Comparison of ENCODE assay signal across 25 cellular contexts in genomic region chr10:112615269-112615668, GRCh38.
"Had no signal": no experiment of that assay in that cellular context is flagged by ENCODE, and none has a peak within 500 bp of the region (broad histone marks: within the 10 kb centered on the region; RNA-seq: fewer than 3 reads in every experiment).

No MANE protein-coding gene starts in this region.

- DNase-seq: dorsolateral prefrontal cortex; effector CD4-positive, alpha-beta T cell; foreskin fibroblast; gastrocnemius medialis; head of caudate nucleus; kidney; mesenchymal stem cell; mucosa of descending colon; naive B cell; right lobe of liver; small intestine; stimulated activated CD4-positive, alpha-beta T cell treated with anti-CD3 and anti-CD28 coated beads, Interleukin-15, amount 100 ng/mL, for 24 hours; stimulated activated CD4-positive, alpha-beta T cell treated with anti-CD3 and anti-CD28 coated beads, Interleukin-2, amount 100 ng/mL, for 48 hours; stimulated activated naive B cell treated with anti-CD40 and anti-IgM and Interleukin-4, amounts not matched to agents 10 μg/mL and 1 μg/mL and 100 μg/mL, for 72 hours; upper lobe of right lung; uterus had no signal

- H3K27ac ChIP-seq: dorsolateral prefrontal cortex, epithelial cell of prostate, gastrocnemius medialis, neutrophil, parathyroid adenoma, right lobe of liver, thoracic aorta, tibial nerve, upper lobe of right lung, uterus had no signal

- H3K4me3 ChIP-seq: dorsolateral prefrontal cortex, gastrocnemius medialis, lung, mucosa of descending colon, right lobe of liver, thoracic aorta, tibial nerve, upper lobe of right lung, uterus had no signal

- ATAC-seq: esophagus mucosa; gastrocnemius medialis; left lobe of liver; mucosa of descending colon; natural killer cell treated with Interleukin-12 subunit alpha and Interleukin-12 subunit beta and Interleukin-15 and Interleukin-18, amount 100 ng/mL, for 72 hours; right lobe of liver; stimulated activated naive B cell treated with anti-CD40 and anti-IgM and Interleukin-4, amounts not matched to agents 10 μg/mL and 1 μg/mL and 100 μg/mL, for 72 hours had no signal
